ENCODE assay signal across 1 cellular context in the genomic region with DNA sequence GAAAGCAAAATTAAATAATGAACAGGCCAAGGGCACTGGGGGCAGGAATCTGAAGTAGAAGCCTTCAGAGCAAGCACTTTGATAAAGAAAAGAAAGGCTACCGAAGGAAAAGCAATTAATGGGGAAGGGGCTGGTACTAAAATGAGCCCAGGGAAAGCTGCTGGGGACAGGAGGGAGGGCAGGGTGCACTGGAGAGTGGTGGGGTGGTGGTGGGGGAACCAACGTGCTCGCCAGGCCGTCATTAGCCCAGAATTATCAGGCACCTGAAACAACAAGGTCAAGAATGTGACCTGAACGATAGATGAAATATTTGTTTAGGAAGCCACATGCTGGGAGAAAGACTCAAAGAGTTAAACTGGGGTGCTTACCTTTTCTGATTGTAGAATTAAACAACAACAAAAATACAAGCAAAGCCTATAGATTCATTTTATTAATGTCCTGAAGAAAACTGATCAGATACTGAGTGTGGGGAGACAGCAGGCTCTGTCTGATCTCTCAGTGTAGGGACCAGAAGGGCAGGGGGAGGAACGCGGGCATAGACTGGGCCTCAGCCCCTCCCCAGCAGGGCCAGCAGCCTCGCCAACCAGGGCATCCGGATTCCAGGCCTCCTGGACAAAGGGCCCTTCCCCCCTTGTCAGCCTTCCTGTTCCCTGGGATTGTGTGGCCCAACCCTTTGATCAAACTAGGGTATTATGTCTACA.
A peak's percentile ranks its signal among the peaks of the same experiment; 100 is the strongest.
TF ChIP-seq lines count a peak whose summit lies in the region.

No MANE protein-coding gene starts in this region.

TF ChIP-seq in HepG2, 621 proteins besides CTCF, POLR2A, EP300 and RAD21 (continued from another document and continues in another):
- TF ChIP-seq EHMT2 (IDR thresholded peaks at IDR 0.05; ENCODE audit: borderline replicate concordance, low read depth, low read length), result peak; percentile 88
- peak; percentile 86; the same call in 1 of the 2 replicates for TF ChIP-seq MEIS2 (CRISPR knock-in tag; IDR thresholded peaks at IDR 0.05)
- TF ChIP-seq KDM6A (CRISPR knock-in tag; IDR thresholded peaks at IDR 0.05; ENCODE audit: low read depth), result peak; percentile 52; the same call in 1 of the 2 replicates
- no peak for TF ChIP-seq HDAC6 (IDR thresholded peaks at IDR 0.05; ENCODE audit: low read depth, low read length)
- peak; percentile 88 for TF ChIP-seq ZFX (CRISPR knock-in tag; IDR thresholded peaks at IDR 0.05; ENCODE audit: low read depth)
- TF ChIP-seq, protein P1, sequence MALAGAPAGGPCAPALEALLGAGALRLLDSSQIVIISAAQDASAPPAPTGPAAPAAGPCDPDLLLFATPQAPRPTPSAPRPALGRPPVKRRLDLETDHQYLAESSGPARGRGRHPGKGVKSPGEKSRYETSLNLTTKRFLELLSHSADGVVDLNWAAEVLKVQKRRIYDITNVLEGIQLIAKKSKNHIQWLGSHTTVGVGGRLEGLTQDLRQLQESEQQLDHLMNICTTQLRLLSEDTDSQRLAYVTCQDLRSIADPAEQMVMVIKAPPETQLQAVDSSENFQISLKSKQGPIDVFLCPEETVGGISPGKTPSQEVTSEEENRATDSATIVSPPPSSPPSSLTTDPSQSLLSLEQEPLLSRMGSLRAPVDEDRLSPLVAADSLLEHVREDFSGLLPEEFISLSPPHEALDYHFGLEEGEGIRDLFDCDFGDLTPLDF (CRISPR knock-in tag; IDR thresholded peaks at IDR 0.05), result no peak
- TF ChIP-seq, protein P2, sequence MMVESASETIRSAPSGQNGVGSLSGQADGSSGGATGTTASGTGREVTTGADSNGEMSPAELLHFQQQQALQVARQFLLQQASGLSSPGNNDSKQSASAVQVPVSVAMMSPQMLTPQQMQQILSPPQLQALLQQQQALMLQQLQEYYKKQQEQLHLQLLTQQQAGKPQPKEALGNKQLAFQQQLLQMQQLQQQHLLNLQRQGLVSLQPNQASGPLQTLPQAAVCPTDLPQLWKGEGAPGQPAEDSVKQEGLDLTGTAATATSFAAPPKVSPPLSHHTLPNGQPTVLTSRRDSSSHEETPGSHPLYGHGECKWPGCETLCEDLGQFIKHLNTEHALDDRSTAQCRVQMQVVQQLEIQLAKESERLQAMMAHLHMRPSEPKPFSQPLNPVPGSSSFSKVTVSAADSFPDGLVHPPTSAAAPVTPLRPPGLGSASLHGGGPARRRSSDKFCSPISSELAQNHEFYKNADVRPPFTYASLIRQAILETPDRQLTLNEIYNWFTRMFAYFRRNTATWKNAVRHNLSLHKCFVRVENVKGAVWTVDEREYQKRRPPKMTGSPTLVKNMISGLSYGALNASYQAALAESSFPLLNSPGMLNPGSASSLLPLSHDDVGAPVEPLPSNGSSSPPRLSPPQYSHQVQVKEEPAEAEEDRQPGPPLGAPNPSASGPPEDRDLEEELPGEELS (CRISPR knock-in tag; IDR thresholded peaks at IDR 0.05), result peak; percentile 77
- peak; percentile 40; the same call in 1 of the 2 replicates for TF ChIP-seq IRF2 (CRISPR knock-in tag; IDR thresholded peaks at IDR 0.05)
- no peak for TF ChIP-seq NFIB (CRISPR knock-in tag; IDR thresholded peaks at IDR 0.05; ENCODE audit: borderline replicate concordance)
- TF ChIP-seq GATAD1 (CRISPR knock-in tag; IDR thresholded peaks at IDR 0.05), result peak; percentile 62
- TF ChIP-seq, protein P3, sequence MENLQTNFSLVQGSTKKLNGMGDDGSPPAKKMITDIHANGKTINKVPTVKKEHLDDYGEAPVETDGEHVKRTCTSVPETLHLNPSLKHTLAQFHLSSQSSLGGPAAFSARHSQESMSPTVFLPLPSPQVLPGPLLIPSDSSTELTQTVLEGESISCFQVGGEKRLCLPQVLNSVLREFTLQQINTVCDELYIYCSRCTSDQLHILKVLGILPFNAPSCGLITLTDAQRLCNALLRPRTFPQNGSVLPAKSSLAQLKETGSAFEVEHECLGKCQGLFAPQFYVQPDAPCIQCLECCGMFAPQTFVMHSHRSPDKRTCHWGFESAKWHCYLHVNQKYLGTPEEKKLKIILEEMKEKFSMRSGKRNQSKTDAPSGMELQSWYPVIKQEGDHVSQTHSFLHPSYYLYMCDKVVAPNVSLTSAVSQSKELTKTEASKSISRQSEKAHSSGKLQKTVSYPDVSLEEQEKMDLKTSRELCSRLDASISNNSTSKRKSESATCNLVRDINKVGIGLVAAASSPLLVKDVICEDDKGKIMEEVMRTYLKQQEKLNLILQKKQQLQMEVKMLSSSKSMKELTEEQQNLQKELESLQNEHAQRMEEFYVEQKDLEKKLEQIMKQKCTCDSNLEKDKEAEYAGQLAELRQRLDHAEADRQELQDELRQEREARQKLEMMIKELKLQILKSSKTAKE (CRISPR knock-in tag; IDR thresholded peaks at IDR 0.05; ENCODE audit: borderline replicate concordance), result peak; percentile 42; the same call in 1 of the 2 replicates
- peak; percentile 39; the same call in 1 of the 2 replicates for TF ChIP-seq HDAC1 (CRISPR knock-in tag; IDR thresholded peaks at IDR 0.05)
- TF ChIP-seq, protein P4, sequence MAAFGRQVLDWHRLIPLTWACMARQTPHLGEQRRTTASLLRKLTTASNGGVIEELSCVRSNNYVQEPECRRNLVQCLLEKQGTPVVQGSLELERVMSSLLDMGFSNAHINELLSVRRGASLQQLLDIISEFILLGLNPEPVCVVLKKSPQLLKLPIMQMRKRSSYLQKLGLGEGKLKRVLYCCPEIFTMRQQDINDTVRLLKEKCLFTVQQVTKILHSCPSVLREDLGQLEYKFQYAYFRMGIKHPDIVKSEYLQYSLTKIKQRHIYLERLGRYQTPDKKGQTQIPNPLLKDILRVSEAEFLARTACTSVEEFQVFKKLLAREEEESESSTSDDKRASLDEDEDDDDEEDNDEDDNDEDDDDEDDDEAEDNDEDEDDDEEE (CRISPR knock-in tag; IDR thresholded peaks at IDR 0.05), result 0 out of 2 replicates have a peak, but pooled peaks have one; percentile 62
- no peak for TF ChIP-seq ZNF782 (CRISPR knock-in tag; IDR thresholded peaks at IDR 0.05; ENCODE audit: borderline replicate concordance)
- 0 out of 4 replicates have a peak, but pooled peaks of 1 of the 2 experiments have one; percentile 49 for TF ChIP-seq KLF16 (CRISPR knock-in tag; IDR thresholded peaks at IDR 0.05)
- no peak for TF ChIP-seq ZC3H4 (CRISPR knock-in tag; IDR thresholded peaks at IDR 0.05; ENCODE audit: borderline replicate concordance)
- no peak for TF ChIP-seq NONO (IDR thresholded peaks at IDR 0.05)
- TF ChIP-seq NONO (CRISPR knock-in tag; conservative IDR thresholded peaks at IDR 0.05), result peak; percentile 29; the same call in 1 of the 2 replicates
- TF ChIP-seq NPAS2 (CRISPR knock-in tag; IDR thresholded peaks at IDR 0.05; ENCODE audit: borderline replicate concordance), result no peak
- TF ChIP-seq YEATS4 (CRISPR knock-in tag; IDR thresholded peaks at IDR 0.05; ENCODE audit: borderline replicate concordance), result 0 out of 2 replicates have a peak, but pooled peaks have one; percentile 26
- TF ChIP-seq, protein P5, sequence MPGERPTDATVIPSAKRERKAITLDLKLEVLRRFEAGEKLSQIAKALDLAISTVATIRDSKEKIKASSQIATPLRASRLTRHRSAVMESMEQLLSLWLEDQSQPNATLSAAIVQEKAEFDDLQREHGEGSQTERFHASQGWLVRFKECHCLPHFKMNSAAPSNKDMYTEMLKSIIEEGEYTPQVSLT (CRISPR knock-in tag; IDR thresholded peaks at IDR 0.05; ENCODE audit: borderline replicate concordance, low read depth), result peak; percentile 72; the same call in 1 of the 2 replicates
- TF ChIP-seq HOXA3 (CRISPR knock-in tag; IDR thresholded peaks at IDR 0.05), result peak; percentile 67; the same call in 1 of the 2 replicates
- TF ChIP-seq ZNF563 (CRISPR knock-in tag; IDR thresholded peaks at IDR 0.05), result peak; percentile 65; the same call in 1 of the 2 replicates
- peak; percentile 81; the same call in 1 of the 2 replicates for TF ChIP-seq ARID2 (CRISPR knock-in tag; IDR thresholded peaks at IDR 0.05; ENCODE audit: borderline replicate concordance)
- TF ChIP-seq ZFP90 (CRISPR knock-in tag; IDR thresholded peaks at IDR 0.05; ENCODE audit: borderline replicate concordance), result peak; percentile 21; the same call in 1 of the 2 replicates
- peak; percentile 80 for TF ChIP-seq NCOA2 (CRISPR knock-in tag; IDR thresholded peaks at IDR 0.05)
- peak; percentile 70; the same call in 1 of the 2 replicates for TF ChIP-seq DMAP1 (CRISPR knock-in tag; IDR thresholded peaks at IDR 0.05)
- TF ChIP-seq ASH2L (IDR thresholded peaks at IDR 0.05; ENCODE audit: insufficient read length, low read depth, low read length), result peak; percentile 95
- TF ChIP-seq, protein P6, sequence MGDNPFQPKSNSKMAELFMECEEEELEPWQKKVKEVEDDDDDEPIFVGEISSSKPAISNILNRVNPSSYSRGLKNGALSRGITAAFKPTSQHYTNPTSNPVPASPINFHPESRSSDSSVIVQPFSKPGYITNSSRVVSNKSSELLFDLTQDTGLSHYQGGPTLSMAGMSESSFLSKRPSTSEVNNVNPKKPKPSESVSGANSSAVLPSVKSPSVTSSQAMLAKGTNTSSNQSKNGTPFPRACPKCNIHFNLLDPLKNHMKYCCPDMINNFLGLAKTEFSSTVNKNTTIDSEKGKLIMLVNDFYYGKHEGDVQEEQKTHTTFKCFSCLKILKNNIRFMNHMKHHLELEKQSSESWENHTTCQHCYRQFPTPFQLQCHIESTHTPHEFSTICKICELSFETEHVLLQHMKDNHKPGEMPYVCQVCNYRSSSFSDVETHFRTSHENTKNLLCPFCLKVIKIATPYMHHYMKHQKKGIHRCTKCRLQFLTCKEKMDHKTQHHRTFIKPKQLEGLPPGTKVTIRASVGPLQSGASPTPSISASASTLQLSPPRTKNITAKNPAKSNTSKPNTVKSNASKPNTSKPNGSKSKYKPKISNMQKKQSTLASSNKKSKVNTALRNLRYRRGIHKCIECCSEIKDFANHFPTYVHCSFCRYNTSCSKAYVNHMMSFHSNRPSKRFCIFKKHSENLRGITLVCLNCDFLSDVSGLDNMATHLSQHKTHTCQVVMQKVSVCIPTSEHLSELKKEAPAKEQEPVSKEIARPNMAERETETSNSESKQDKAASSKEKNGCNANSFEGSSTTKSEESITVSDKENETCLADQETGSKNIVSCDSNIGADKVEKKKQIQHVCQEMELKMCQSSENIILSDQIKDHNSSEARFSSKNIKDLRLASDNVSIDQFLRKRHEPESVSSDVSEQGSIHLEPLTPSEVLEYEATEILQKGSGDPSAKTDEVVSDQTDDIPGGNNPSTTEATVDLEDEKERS (CRISPR knock-in tag; IDR thresholded peaks at IDR 0.05), result peak; percentile 54; the same call in 1 of the 2 replicates
- peak; percentile 60; the same call in 1 of the 2 replicates for TF ChIP-seq BRD4 (CRISPR knock-in tag; IDR thresholded peaks at IDR 0.05)
- peak; percentile 52 for TF ChIP-seq XRCC5 (optimal IDR thresholded peaks at IDR 0.05; ENCODE audit: low read length)
- peak; percentile 94 for TF ChIP-seq ZNF652 (CRISPR knock-in tag; IDR thresholded peaks at IDR 0.05; ENCODE audit: borderline replicate concordance, low read depth)
- TF ChIP-seq MBD4 (IDR thresholded peaks at IDR 0.05; ENCODE audit: borderline replicate concordance, low read length), result peak; percentile 36
- TF ChIP-seq TBX2 (CRISPR knock-in tag; IDR thresholded peaks at IDR 0.05; ENCODE audit: borderline replicate concordance), result peak; percentile 84
- TF ChIP-seq PHF5A (CRISPR knock-in tag; IDR thresholded peaks at IDR 0.05; ENCODE audit: low read depth, unreplicated experiment), result no peak
- TF ChIP-seq KAT8 (CRISPR knock-in tag; IDR thresholded peaks at IDR 0.05), result peak; percentile 60; the same call in 1 of the 2 replicates
- no peak for TF ChIP-seq ZNF549 (CRISPR knock-in tag; IDR thresholded peaks at IDR 0.05)
- TF ChIP-seq, protein P7, sequence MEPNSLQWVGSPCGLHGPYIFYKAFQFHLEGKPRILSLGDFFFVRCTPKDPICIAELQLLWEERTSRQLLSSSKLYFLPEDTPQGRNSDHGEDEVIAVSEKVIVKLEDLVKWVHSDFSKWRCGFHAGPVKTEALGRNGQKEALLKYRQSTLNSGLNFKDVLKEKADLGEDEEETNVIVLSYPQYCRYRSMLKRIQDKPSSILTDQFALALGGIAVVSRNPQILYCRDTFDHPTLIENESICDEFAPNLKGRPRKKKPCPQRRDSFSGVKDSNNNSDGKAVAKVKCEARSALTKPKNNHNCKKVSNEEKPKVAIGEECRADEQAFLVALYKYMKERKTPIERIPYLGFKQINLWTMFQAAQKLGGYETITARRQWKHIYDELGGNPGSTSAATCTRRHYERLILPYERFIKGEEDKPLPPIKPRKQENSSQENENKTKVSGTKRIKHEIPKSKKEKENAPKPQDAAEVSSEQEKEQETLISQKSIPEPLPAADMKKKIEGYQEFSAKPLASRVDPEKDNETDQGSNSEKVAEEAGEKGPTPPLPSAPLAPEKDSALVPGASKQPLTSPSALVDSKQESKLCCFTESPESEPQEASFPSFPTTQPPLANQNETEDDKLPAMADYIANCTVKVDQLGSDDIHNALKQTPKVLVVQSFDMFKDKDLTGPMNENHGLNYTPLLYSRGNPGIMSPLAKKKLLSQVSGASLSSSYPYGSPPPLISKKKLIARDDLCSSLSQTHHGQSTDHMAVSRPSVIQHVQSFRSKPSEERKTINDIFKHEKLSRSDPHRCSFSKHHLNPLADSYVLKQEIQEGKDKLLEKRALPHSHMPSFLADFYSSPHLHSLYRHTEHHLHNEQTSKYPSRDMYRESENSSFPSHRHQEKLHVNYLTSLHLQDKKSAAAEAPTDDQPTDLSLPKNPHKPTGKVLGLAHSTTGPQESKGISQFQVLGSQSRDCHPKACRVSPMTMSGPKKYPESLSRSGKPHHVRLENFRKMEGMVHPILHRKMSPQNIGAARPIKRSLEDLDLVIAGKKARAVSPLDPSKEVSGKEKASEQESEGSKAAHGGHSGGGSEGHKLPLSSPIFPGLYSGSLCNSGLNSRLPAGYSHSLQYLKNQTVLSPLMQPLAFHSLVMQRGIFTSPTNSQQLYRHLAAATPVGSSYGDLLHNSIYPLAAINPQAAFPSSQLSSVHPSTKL (CRISPR knock-in tag; IDR thresholded peaks at IDR 0.05), result peak; percentile 92
- peak; percentile 1; the same call in 1 of the 2 replicates for TF ChIP-seq STAG1 (CRISPR knock-in tag; IDR thresholded peaks at IDR 0.05)
- TF ChIP-seq, protein P8, sequence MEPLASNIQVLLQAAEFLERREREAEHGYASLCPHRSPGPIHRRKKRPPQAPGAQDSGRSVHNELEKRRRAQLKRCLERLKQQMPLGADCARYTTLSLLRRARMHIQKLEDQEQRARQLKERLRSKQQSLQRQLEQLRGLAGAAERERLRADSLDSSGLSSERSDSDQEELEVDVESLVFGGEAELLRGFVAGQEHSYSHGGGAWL (CRISPR knock-in tag; IDR thresholded peaks at IDR 0.05), result peak; percentile 15
- peak; percentile 65 for TF ChIP-seq RXRB (CRISPR knock-in tag; IDR thresholded peaks at IDR 0.05; ENCODE audit: borderline replicate concordance)
- TF ChIP-seq ZMAT3 (CRISPR knock-in tag; conservative IDR thresholded peaks at IDR 0.05), result 0 out of 2 replicates have a peak, but pooled peaks have one; percentile 39
- TF ChIP-seq ZBTB7B (CRISPR knock-in tag; IDR thresholded peaks at IDR 0.05), result peak; percentile 37; the same call in 1 of the 2 replicates
- peak; percentile 5; the same call in 1 of the 2 replicates for TF ChIP-seq FOXK1 (CRISPR knock-in tag; IDR thresholded peaks at IDR 0.05; ENCODE audit: borderline replicate concordance, low read depth)
- TF ChIP-seq ARNTL (CRISPR knock-in tag; IDR thresholded peaks at IDR 0.05), result peak; percentile 48
- TF ChIP-seq, protein P9, sequence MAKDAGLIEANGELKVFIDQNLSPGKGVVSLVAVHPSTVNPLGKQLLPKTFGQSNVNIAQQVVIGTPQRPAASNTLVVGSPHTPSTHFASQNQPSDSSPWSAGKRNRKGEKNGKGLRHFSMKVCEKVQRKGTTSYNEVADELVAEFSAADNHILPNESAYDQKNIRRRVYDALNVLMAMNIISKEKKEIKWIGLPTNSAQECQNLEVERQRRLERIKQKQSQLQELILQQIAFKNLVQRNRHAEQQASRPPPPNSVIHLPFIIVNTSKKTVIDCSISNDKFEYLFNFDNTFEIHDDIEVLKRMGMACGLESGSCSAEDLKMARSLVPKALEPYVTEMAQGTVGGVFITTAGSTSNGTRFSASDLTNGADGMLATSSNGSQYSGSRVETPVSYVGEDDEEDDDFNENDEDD (CRISPR knock-in tag; IDR thresholded peaks at IDR 0.05; ENCODE audit: borderline replicate concordance), result peak; percentile 46; the same call in 1 of the 2 replicates
- TF ChIP-seq ISL2 (CRISPR knock-in tag; IDR thresholded peaks at IDR 0.05), result peak; percentile 79
